1 cellular context compared by ENCODE assay signal in the genomic region with DNA sequence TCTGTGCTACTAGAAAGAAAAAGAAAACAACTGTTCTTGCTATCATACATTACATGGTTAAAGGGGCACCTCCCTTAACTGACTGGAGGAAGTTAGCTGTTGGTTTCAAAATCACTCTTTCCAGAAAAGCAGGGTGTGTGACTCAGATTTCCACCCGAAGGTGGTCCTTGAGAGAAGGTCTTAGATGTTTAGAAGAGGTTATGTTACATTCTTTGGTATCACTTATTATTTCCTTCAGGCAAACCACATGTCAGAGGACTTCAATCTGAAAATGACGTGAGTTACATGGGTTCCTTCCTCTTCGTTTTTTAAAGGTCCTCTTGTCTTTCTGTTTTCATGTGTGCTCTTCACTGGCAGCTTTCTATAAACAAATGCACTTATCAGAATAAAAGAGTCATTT.
TF ChIP-seq lines count a peak whose summit lies in the region.

No MANE protein-coding gene starts in this region.

TF ChIP-seq in WTC11, 78 proteins besides CTCF, POLR2A, EP300 and RAD21 (continued from another document):
- TF ChIP-seq CBFB (CRISPR knock-in tag; IDR thresholded peaks at IDR 0.05; ENCODE audit: low read depth) (no peak), MAX (CRISPR knock-in tag; IDR thresholded peaks at IDR 0.05) (no peak)
